8 cellular contexts compared by ENCODE assay signal in the genomic region with DNA sequence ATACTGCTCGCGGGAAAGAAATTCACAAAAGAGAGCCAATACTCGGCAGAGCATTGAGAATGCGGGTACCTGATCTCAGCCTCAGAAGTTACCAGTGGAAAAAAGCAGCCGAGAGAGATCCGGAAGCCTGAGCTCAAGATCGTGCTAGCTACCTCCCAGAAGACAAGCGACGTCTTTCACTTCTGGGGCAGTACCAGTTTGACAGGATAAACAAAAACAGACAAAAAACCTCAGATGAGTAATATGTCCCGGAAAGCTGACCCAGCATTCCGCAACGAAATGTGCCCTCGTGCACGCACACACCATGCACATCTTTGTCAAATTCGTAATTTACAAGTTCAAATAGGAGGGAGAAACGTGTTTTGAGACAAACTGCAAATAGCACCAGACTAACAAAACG.
DNase-seq lines count a peak whose midpoint lies in the region; ATAC-seq and TF ChIP-seq lines count a peak whose summit lies in the region.
"Not testable (repeated sequence)": the region's sequence is repeated elsewhere in the genome, so short reads cannot be mapped to it uniquely, and the experiment has no call there.

No MANE protein-coding gene starts in this region.

- H3K36me3 Mint-ChIP-seq in activated CD4-positive, alpha-beta T cell treated with anti-CD3 and anti-CD28 coated beads for 36 hours (ENCODE audit: low read depth); dendritic cell treated with granulocyte-macrophage colony-stimulating factor and Interleukin-4, amounts not matched to agents 40 ng/mL and 50 ng/mL, for 4 days (ENCODE audit: low read depth): not testable (repeated sequence)

- H3K9me3 ChIP-seq in mucosa of descending colon, upper lobe of left lung: not testable (repeated sequence)

- not testable (repeated sequence) for H3K9me3 Mint-ChIP-seq in activated CD4-positive, alpha-beta T cell treated with anti-CD3 and anti-CD28 coated beads for 36 hours (ENCODE audit: low read depth); dendritic cell treated with granulocyte-macrophage colony-stimulating factor and Interleukin-4, amounts not matched to agents 40 ng/mL and 50 ng/mL, for 4 days

- not testable (repeated sequence) for TF ChIP-seq CTCF in mucosa of descending colon (IDR thresholded peaks at IDR 0.05); upper lobe of left lung (IDR thresholded peaks at IDR 0.05)

- H3K4me1 ChIP-seq in mucosa of descending colon (ENCODE audit: low read depth); upper lobe of left lung: not testable (repeated sequence)

- not testable (repeated sequence) for H3K27me3 Mint-ChIP-seq in activated CD4-positive, alpha-beta T cell treated with anti-CD3 and anti-CD28 coated beads for 36 hours; dendritic cell treated with granulocyte-macrophage colony-stimulating factor and Interleukin-4, amounts not matched to agents 40 ng/mL and 50 ng/mL, for 4 days

- TF ChIP-seq POLR2A in upper lobe of left lung (IDR thresholded peaks at IDR 0.05) = not testable (repeated sequence)

- no CpG with 5 or more reads among the region's 17 CpGs for WGBS in upper lobe of left lung, 2 donors

- intact Hi-C loops in activated CD4-positive, alpha-beta T cell treated with anti-CD3 and anti-CD28 coated beads for 36 hours (cut with DNase I, micrococcal nuclease); dendritic cell treated with granulocyte-macrophage colony-stimulating factor and Interleukin-4, amounts not matched to agents 40 ng/mL and 50 ng/mL, for 4 days (cut with micrococcal nuclease); mucosa of descending colon (cut with DNase I, micrococcal nuclease): not testable (repeated sequence)

- DNase-seq in activated CD4-positive, alpha-beta T cell treated with anti-CD3 and anti-CD28 coated beads for 36 hours; mucosa of descending colon; upper lobe of left lung: not testable (repeated sequence)

- H3K36me3 ChIP-seq in mucosa of descending colon (ENCODE audit: low read depth); upper lobe of left lung: not testable (repeated sequence)

- ATAC-seq in GM18519 (IDR thresholded peaks at IDR 0.05; ENCODE audit: low FRiP score, unreplicated experiment) (peak; percentile 32), GM21381 (IDR thresholded peaks at IDR 0.05; ENCODE audit: unreplicated experiment) (peak; percentile 28), HG02798 (IDR thresholded peaks at IDR 0.05; ENCODE audit: poor library complexity, unreplicated experiment) (peak; percentile 26), HG03378 (IDR thresholded peaks at IDR 0.05; ENCODE audit: unreplicated experiment) (peak; percentile 43), mucosa of descending colon (peak; percentile 34), upper lobe of left lung (ENCODE audit: low FRiP score in 2 of 2) (peak; percentile 6 to 41)
- peak; percentile 52 for ATAC-seq in activated CD4-positive, alpha-beta T cell treated with anti-CD3 and anti-CD28 coated beads for 36 hours

- not testable (repeated sequence) for H3K27ac Mint-ChIP-seq in activated CD4-positive, alpha-beta T cell treated with anti-CD3 and anti-CD28 coated beads for 36 hours; dendritic cell treated with granulocyte-macrophage colony-stimulating factor and Interleukin-4, amounts not matched to agents 40 ng/mL and 50 ng/mL, for 4 days

- not testable (repeated sequence) for H3K27ac ChIP-seq in upper lobe of left lung

- H3K4me3 ChIP-seq in mucosa of descending colon = not testable (repeated sequence)
- H3K4me3 ChIP-seq in upper lobe of left lung = peak overlapping the region in 2 of 4 donors; percentile 39 to 48

- H3K4me3 Mint-ChIP-seq in activated CD4-positive, alpha-beta T cell treated with anti-CD3 and anti-CD28 coated beads for 36 hours = not testable (repeated sequence)
- peak overlapping the region; percentile 68 for H3K4me3 Mint-ChIP-seq in dendritic cell treated with granulocyte-macrophage colony-stimulating factor and Interleukin-4, amounts not matched to agents 40 ng/mL and 50 ng/mL, for 4 days

- H3K4me1 Mint-ChIP-seq in activated CD4-positive, alpha-beta T cell treated with anti-CD3 and anti-CD28 coated beads for 36 hours; dendritic cell treated with granulocyte-macrophage colony-stimulating factor and Interleukin-4, amounts not matched to agents 40 ng/mL and 50 ng/mL, for 4 days (ENCODE audit: low read depth): not testable (repeated sequence)

- POLR2A ChIA-PET in activated CD4-positive, alpha-beta T cell treated with anti-CD3 and anti-CD28 coated beads for 36 hours (lab: Charles Lee) = not testable (repeated sequence)

- H3K27me3 ChIP-seq in upper lobe of left lung = not testable (repeated sequence)

- CTCF ChIA-PET in activated CD4-positive, alpha-beta T cell treated with anti-CD3 and anti-CD28 coated beads for 36 hours (lab: Charles Lee) = not testable (repeated sequence)

- TF ChIP-seq EP300 in upper lobe of left lung (IDR thresholded peaks at IDR 0.05) = not testable (repeated sequence)
